ENCODE assay signal across 13 cellular contexts in genomic region chr10:11434323-11434722, GRCh38.
DNase-seq lines count a peak whose midpoint lies in the region; ATAC-seq, FAIRE-seq and TF ChIP-seq lines count a peak whose summit lies in the region.
"Had no signal": no experiment of that assay in that cellular context is flagged by ENCODE, and none has a peak within 500 bp of the region (broad histone marks: within the 10 kb centered on the region; RNA-seq: fewer than 3 reads in every experiment).

No MANE protein-coding gene starts in this region.

- no peak overlapping the region for H3K4me2 ChIP-seq in OCI-LY1 (ENCODE audit: low read length)

- H3K9me3 ChIP-seq in BE2C (no peaks in the 10 kb centered on the region), OCI-LY1 (ENCODE audit: low read length) (no peaks in the 10 kb centered on the region)
- H3K9me3 ChIP-seq: ascending aorta had no signal

- no peak overlapping the region for H2AFZ ChIP-seq in OCI-LY1 (ENCODE audit: low read length)

- H3K79me2 ChIP-seq in OCI-LY1 (ENCODE audit: insufficient read depth, low read length), result no peaks in the 10 kb centered on the region

- no peak for ATAC-seq in stimulated activated effector memory CD8-positive, alpha-beta T cell treated with anti-CD3 and anti-CD28 coated beads, Interleukin-12 subunit alpha, Interleukin-12 subunit beta, amount 100 ng/mL, for 72 hours
- no peak for ATAC-seq in omental fat pad (ENCODE audit: low FRiP score)

- no peaks in the 10 kb centered on the region for H3K9me2 ChIP-seq in OCI-LY1 (ENCODE audit: low read depth, low read length)

- H3K4me1 ChIP-seq in BE2C (no peaks in the 10 kb centered on the region), OCI-LY1 (ENCODE audit: insufficient read depth, low read length, severe bottlenecking) (no peaks in the 10 kb centered on the region)
- H3K4me1 ChIP-seq: ascending aorta, spleen had no signal

- peak; percentile 73 for FAIRE-seq in GM18507 (lab: Jason Lieb, UNC)
- FAIRE-seq: frontal cortex had no signal

- DNase-seq in BE2C (no peak), GM18507 (ENCODE audit: extremely low spot score, insufficient read length, low read depth) (no peak), foreskin fibroblast (no peak), NCI-H1694 treated with DMSO at 0.1 percent for 48 hours (lab: John Stamatoyannopoulos, UW) (no peak), omental fat pad (ENCODE audit: low spot score) (no peak)
- DNase-seq in stimulated activated effector memory CD8-positive, alpha-beta T cell treated with anti-CD3 and anti-CD28 coated beads, Interleukin-12 subunit alpha, Interleukin-12 subunit beta, amount 100 ng/mL, for 72 hours (ENCODE audit: low spot score in 2 of 2), result no peak
- DNase-seq in central memory CD4-positive, alpha-beta T cell, result no peak
- DNase-seq: MV-4-11; spleen; stimulated activated naive CD4-positive, alpha-beta T cell had no signal

- no peaks in the 10 kb centered on the region for H4K20me1 ChIP-seq in OCI-LY1 (ENCODE audit: insufficient read depth, low read length)

- peaks cover 5% of the 10 kb centered on the region for H3K4me1 Mint-ChIP-seq in stimulated activated effector memory CD8-positive, alpha-beta T cell treated with anti-CD3 and anti-CD28 coated beads, Interleukin-12 subunit alpha, Interleukin-12 subunit beta, amount 100 ng/mL, for 72 hours

- no peak overlapping the region for H3K4me3 Mint-ChIP-seq in stimulated activated effector memory CD8-positive, alpha-beta T cell treated with anti-CD3 and anti-CD28 coated beads, Interleukin-12 subunit alpha, Interleukin-12 subunit beta, amount 100 ng/mL, for 72 hours

- H3K9ac ChIP-seq in OCI-LY1 (ENCODE audit: low read length), result no peak overlapping the region

- H3K4me3 ChIP-seq in BE2C (ENCODE audit: low read depth, low read length) (no peak overlapping the region), OCI-LY1 (ENCODE audit: low read depth, low read length, poor library complexity, severe bottlenecking) (no peak overlapping the region), foreskin fibroblast (ENCODE audit: low read depth in 1 of 2, low read length in 2 of 2) (no peak overlapping the region)
- H3K4me3 ChIP-seq: ascending aorta, spleen had no signal

- H3K36me3 ChIP-seq in BE2C (no peaks in the 10 kb centered on the region), OCI-LY1 (ENCODE audit: insufficient read depth, low read length) (no peaks in the 10 kb centered on the region)
- H3K36me3 ChIP-seq: ascending aorta, spleen had no signal

- no peaks in the 10 kb centered on the region for H3K36me3 Mint-ChIP-seq in stimulated activated effector memory CD8-positive, alpha-beta T cell treated with anti-CD3 and anti-CD28 coated beads, Interleukin-12 subunit alpha, Interleukin-12 subunit beta, amount 100 ng/mL, for 72 hours

- no peaks in the 10 kb centered on the region for H3K27me3 ChIP-seq in BE2C
- H3K27me3 ChIP-seq in OCI-LY1 (ENCODE audit: insufficient read depth, low read length), result peaks cover 5% of the 10 kb centered on the region; the same call in 1 of the 2 replicates
- H3K27me3 ChIP-seq: ascending aorta, spleen had no signal

- TF ChIP-seq CTCF in BE2C (IDR thresholded peaks at IDR 0.05; ENCODE audit: low read depth, low read length) (peak; percentile 49), OCI-LY1 (IDR thresholded peaks at IDR 0.05; ENCODE audit: low read length) (peak; percentile 33), foreskin fibroblast (IDR thresholded peaks at IDR 0.05; ENCODE audit: low read depth, low read length) (peak; percentile 12), omental fat pad (IDR thresholded peaks at IDR 0.05) (no peak)

- no peak overlapping the region for H3K27ac ChIP-seq in OCI-LY1 (ENCODE audit: low read depth, low read length, poor library complexity, severe bottlenecking)
- H3K27ac ChIP-seq: ascending aorta, spleen had no signal

- no peak overlapping the region for H3K27ac Mint-ChIP-seq in stimulated activated effector memory CD8-positive, alpha-beta T cell treated with anti-CD3 and anti-CD28 coated beads, Interleukin-12 subunit alpha, Interleukin-12 subunit beta, amount 100 ng/mL, for 72 hours

- H3K9me3 Mint-ChIP-seq in stimulated activated effector memory CD8-positive, alpha-beta T cell treated with anti-CD3 and anti-CD28 coated beads, Interleukin-12 subunit alpha, Interleukin-12 subunit beta, amount 100 ng/mL, for 72 hours, result peaks cover 3% of the 10 kb centered on the region

- H3F3A ChIP-seq in OCI-LY1 (ENCODE audit: insufficient read depth, low read length), result no peaks in the 10 kb centered on the region

Comparison
In these comparisons a context has a peak if more than half of its experiments do, and no peak if none do; other contexts are left out.
1. CTCF ChIP-seq: peak in BE2C (single experiment), OCI-LY1 (single experiment) and foreskin fibroblast (single experiment); none in omental fat pad (0 of 3).